Comparison of ENCODE assay signal across 1 cellular context in genomic region chr17:75289832-75290337, GRCh38.
TF ChIP-seq lines count a peak whose summit lies in the region.

No MANE protein-coding gene starts in this region.

TF ChIP-seq in HepG2, 621 proteins besides CTCF, POLR2A, EP300 and RAD21 (continued from another document and continues in another):
- no peak for TF ChIP-seq ZNF770 (CRISPR knock-in tag; IDR thresholded peaks at IDR 0.05)
- no peak for TF ChIP-seq ZNF274 (CRISPR knock-in tag; IDR thresholded peaks at IDR 0.05)
- TF ChIP-seq TFDP2 (CRISPR knock-in tag; IDR thresholded peaks at IDR 0.05) = no peak
- TF ChIP-seq, protein P1, sequence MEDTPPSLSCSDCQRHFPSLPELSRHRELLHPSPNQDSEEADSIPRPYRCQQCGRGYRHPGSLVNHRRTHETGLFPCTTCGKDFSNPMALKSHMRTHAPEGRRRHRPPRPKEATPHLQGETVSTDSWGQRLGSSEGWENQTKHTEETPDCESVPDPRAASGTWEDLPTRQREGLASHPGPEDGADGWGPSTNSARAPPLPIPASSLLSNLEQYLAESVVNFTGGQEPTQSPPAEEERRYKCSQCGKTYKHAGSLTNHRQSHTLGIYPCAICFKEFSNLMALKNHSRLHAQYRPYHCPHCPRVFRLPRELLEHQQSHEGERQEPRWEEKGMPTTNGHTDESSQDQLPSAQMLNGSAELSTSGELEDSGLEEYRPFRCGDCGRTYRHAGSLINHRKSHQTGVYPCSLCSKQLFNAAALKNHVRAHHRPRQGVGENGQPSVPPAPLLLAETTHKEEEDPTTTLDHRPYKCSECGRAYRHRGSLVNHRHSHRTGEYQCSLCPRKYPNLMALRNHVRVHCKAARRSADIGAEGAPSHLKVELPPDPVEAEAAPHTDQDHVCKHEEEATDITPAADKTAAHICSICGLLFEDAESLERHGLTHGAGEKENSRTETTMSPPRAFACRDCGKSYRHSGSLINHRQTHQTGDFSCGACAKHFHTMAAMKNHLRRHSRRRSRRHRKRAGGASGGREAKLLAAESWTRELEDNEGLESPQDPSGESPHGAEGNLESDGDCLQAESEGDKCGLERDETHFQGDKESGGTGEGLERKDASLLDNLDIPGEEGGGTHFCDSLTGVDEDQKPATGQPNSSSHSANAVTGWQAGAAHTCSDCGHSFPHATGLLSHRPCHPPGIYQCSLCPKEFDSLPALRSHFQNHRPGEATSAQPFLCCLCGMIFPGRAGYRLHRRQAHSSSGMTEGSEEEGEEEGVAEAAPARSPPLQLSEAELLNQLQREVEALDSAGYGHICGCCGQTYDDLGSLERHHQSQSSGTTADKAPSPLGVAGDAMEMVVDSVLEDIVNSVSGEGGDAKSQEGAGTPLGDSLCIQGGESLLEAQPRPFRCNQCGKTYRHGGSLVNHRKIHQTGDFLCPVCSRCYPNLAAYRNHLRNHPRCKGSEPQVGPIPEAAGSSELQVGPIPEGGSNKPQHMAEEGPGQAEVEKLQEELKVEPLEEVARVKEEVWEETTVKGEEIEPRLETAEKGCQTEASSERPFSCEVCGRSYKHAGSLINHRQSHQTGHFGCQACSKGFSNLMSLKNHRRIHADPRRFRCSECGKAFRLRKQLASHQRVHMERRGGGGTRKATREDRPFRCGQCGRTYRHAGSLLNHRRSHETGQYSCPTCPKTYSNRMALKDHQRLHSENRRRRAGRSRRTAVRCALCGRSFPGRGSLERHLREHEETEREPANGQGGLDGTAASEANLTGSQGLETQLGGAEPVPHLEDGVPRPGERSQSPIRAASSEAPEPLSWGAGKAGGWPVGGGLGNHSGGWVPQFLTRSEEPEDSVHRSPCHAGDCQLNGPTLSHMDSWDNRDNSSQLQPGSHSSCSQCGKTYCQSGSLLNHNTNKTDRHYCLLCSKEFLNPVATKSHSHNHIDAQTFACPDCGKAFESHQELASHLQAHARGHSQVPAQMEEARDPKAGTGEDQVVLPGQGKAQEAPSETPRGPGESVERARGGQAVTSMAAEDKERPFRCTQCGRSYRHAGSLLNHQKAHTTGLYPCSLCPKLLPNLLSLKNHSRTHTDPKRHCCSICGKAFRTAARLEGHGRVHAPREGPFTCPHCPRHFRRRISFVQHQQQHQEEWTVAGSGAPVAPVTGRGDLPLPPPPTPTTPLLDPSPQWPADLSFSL (CRISPR knock-in tag; IDR thresholded peaks at IDR 0.05) = no peak
- TF ChIP-seq ZMYM3 (CRISPR knock-in tag; IDR thresholded peaks at IDR 0.05) = 0 out of 2 replicates have a peak, but pooled peaks have one; percentile 4
- 0 out of 2 replicates have a peak, but pooled peaks have one; percentile 8 for TF ChIP-seq NCOR1 (IDR thresholded peaks at IDR 0.05; ENCODE audit: borderline replicate concordance, low read length)
- no peak for TF ChIP-seq PTBP1 (IDR thresholded peaks at IDR 0.05; ENCODE audit: low read depth, low read length, poor library complexity, severe bottlenecking)
- TF ChIP-seq CEBPG (CRISPR knock-in tag; IDR thresholded peaks at IDR 0.05) = no peak
- TF ChIP-seq ATRX (CRISPR knock-in tag; IDR thresholded peaks at IDR 0.05; ENCODE audit: borderline replicate concordance) = no peak
- no peak for TF ChIP-seq ZNF431 (CRISPR knock-in tag; IDR thresholded peaks at IDR 0.05; ENCODE audit: borderline replicate concordance, low read depth)
- no peak for TF ChIP-seq ZBTB49 (CRISPR knock-in tag; IDR thresholded peaks at IDR 0.05; ENCODE audit: borderline replicate concordance)
- TF ChIP-seq ZNF234 (CRISPR knock-in tag; conservative IDR thresholded peaks at IDR 0.05) = no peak
- TF ChIP-seq ISX (CRISPR knock-in tag; conservative IDR thresholded peaks at IDR 0.05) = no peak
- TF ChIP-seq ZNF512B (CRISPR knock-in tag; IDR thresholded peaks at IDR 0.05; ENCODE audit: borderline replicate concordance) = no peak
- TF ChIP-seq, protein P2, sequence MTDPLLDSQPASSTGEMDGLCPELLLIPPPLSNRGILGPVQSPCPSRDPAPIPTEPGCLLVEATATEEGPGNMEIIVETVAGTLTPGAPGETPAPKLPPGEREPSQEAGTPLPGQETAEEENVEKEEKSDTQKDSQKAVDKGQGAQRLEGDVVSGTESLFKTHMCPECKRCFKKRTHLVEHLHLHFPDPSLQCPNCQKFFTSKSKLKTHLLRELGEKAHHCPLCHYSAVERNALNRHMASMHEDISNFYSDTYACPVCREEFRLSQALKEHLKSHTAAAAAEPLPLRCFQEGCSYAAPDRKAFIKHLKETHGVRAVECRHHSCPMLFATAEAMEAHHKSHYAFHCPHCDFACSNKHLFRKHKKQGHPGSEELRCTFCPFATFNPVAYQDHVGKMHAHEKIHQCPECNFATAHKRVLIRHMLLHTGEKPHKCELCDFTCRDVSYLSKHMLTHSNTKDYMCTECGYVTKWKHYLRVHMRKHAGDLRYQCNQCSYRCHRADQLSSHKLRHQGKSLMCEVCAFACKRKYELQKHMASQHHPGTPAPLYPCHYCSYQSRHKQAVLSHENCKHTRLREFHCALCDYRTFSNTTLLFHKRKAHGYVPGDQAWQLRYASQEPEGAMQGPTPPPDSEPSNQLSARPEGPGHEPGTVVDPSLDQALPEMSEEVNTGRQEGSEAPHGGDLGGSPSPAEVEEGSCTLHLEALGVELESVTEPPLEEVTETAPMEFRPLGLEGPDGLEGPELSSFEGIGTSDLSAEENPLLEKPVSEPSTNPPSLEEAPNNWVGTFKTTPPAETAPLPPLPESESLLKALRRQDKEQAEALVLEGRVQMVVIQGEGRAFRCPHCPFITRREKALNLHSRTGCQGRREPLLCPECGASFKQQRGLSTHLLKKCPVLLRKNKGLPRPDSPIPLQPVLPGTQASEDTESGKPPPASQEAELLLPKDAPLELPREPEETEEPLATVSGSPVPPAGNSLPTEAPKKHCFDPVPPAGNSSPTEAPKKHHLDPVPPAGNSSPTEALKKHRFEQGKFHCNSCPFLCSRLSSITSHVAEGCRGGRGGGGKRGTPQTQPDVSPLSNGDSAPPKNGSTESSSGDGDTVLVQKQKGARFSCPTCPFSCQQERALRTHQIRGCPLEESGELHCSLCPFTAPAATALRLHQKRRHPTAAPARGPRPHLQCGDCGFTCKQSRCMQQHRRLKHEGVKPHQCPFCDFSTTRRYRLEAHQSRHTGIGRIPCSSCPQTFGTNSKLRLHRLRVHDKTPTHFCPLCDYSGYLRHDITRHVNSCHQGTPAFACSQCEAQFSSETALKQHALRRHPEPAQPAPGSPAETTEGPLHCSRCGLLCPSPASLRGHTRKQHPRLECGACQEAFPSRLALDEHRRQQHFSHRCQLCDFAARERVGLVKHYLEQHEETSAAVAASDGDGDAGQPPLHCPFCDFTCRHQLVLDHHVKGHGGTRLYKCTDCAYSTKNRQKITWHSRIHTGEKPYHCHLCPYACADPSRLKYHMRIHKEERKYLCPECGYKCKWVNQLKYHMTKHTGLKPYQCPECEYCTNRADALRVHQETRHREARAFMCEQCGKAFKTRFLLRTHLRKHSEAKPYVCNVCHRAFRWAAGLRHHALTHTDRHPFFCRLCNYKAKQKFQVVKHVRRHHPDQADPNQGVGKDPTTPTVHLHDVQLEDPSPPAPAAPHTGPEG (CRISPR knock-in tag; IDR thresholded peaks at IDR 0.05) = no peak
- TF ChIP-seq YEATS4 (CRISPR knock-in tag; IDR thresholded peaks at IDR 0.05; ENCODE audit: borderline replicate concordance) = no peak
- no peak for TF ChIP-seq ZNF207 (IDR thresholded peaks at IDR 0.05; ENCODE audit: borderline replicate concordance)
- TF ChIP-seq ZNF747 (CRISPR knock-in tag; IDR thresholded peaks at IDR 0.05; ENCODE audit: borderline replicate concordance) = 0 out of 2 replicates have a peak, but pooled peaks have one; percentile 36
- TF ChIP-seq DZIP1 (CRISPR knock-in tag; IDR thresholded peaks at IDR 0.05) = no peak
- no peak for TF ChIP-seq TFDP1 (CRISPR knock-in tag; IDR thresholded peaks at IDR 0.05; ENCODE audit: borderline replicate concordance)
- TF ChIP-seq BRF2 (CRISPR knock-in tag; IDR thresholded peaks at IDR 0.05) = 0 out of 2 replicates have a peak, but pooled peaks have one; percentile 1
- TF ChIP-seq ZBTB38 (CRISPR knock-in tag; IDR thresholded peaks at IDR 0.05) = 0 out of 2 replicates have a peak, but pooled peaks have one; percentile 13
- no peak for TF ChIP-seq HNRNPK (IDR thresholded peaks at IDR 0.05; ENCODE audit: low read depth, low read length, poor library complexity, severe bottlenecking)
